23 cellular contexts compared by ENCODE assay signal in the genomic region with DNA sequence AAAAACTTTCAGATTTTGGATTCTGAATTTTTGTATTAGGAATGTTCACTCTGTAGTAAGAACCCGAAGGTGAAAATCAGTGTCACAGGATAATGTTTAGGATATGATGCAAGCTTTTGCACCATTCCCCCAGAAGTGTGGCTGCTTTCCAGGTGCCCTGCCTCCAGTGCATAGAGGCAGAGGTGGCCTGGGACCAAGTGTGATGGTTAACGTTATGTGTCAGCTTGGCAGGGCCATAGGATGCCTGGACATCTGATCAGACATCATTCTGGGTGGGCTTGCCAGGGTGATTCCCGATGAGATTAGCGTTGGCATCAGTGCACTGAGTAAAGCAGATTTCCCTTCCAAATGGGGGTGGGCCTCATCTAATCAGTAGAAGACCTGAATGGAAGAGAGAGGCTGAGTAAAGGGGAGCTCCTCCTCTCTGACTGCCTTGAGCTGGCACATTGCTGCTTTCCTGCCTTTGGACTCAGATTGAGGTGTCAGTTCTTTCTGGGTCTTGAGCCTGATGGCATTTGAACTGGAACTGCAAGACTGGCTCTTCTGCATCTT.
"Had no signal": no experiment of that assay in that cellular context is flagged by ENCODE, and none has a peak within 500 bp of the region (broad histone marks: within the 10 kb centered on the region; RNA-seq: fewer than 3 reads in every experiment).

No MANE protein-coding gene starts in this region.

- H3K36me3 ChIP-seq: adrenal gland, breast epithelium, esophagus squamous epithelium, heart left ventricle, tibial artery had no signal

- DNase-seq: activated naive CD4-positive, alpha-beta T cell; activated T-cell treated with anti-CD3 and anti-CD28 coated beads, Interleukin-2, amount 50 U/mL, for 4 hours; endodermal cell; esophagus squamous epithelium; left cardiac atrium; mesenchymal stem cell; naive B cell; occipital lobe; stimulated activated CD4-positive, alpha-beta T cell treated with anti-CD3 and anti-CD28 coated beads, Interleukin-12 subunit alpha, Interleukin-12 subunit beta, amount 100 ng/mL, for 4 hours; stimulated activated CD4-positive, alpha-beta T cell treated with anti-CD3 and anti-CD28 coated beads, Interleukin-4, amount 100 ng/mL, for 4 hours; stimulated activated naive CD8-positive, alpha-beta T cell treated with anti-CD3 and anti-CD28 coated beads, Interleukin-15, Interleukin-2, amounts not matched to agents 100 U/mL and 50 U/mL, for 24 hours; substantia nigra; T1000 had no signal

- ATAC-seq: activated T-cell treated with anti-CD3 and anti-CD28 coated beads, Interleukin-2, amount 50 U/mL, for 4 hours; heart left ventricle; left cardiac atrium; stimulated activated naive CD8-positive, alpha-beta T cell treated with anti-CD3 and anti-CD28 coated beads, Interleukin-15, Interleukin-2, amounts not matched to agents 100 U/mL and 50 U/mL, for 24 hours; WTC11 had no signal

- H3K27ac ChIP-seq: breast epithelium, dorsolateral prefrontal cortex, esophagus squamous epithelium, tibial artery had no signal

- H3K4me1 ChIP-seq: breast epithelium had no signal

- H3K9me3 ChIP-seq: adrenal gland had no signal

- FAIRE-seq: astrocyte, colon, islet of Langerhans, urothelium cell line had no signal

- H3K27me3 ChIP-seq: adrenal gland, breast epithelium, dorsolateral prefrontal cortex had no signal

- H3K4me3 ChIP-seq: adrenal gland, breast epithelium, dorsolateral prefrontal cortex, esophagus squamous epithelium, heart left ventricle, tibial artery had no signal
